1 cellular context compared by ENCODE assay signal in the genomic region with DNA sequence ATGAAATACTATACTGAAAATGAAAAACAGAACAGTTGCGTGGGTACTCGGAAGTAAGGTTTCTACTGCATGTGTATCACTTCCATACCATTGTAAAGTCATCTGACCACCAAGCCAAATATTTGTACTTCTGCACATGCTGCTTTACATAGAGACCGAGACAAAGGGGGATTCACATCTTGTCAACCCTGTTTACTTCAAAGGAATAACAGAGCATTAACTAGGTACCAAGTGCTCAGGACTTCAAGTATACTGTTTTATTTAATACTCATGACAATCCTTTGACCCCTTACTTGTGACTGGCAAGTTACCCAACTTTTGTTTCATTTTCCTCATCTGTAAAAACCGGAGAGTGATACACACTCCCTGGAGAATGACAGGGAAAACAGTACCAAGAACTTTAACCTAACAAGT.
A peak's percentile ranks its signal among the peaks of the same experiment; 100 is the strongest.
TF ChIP-seq lines count a peak whose summit lies in the region.

No MANE protein-coding gene starts in this region.

TF ChIP-seq in HepG2, 621 proteins besides CTCF, POLR2A, EP300 and RAD21 (continued from another document and continues in another):
- TF ChIP-seq, protein P1, sequence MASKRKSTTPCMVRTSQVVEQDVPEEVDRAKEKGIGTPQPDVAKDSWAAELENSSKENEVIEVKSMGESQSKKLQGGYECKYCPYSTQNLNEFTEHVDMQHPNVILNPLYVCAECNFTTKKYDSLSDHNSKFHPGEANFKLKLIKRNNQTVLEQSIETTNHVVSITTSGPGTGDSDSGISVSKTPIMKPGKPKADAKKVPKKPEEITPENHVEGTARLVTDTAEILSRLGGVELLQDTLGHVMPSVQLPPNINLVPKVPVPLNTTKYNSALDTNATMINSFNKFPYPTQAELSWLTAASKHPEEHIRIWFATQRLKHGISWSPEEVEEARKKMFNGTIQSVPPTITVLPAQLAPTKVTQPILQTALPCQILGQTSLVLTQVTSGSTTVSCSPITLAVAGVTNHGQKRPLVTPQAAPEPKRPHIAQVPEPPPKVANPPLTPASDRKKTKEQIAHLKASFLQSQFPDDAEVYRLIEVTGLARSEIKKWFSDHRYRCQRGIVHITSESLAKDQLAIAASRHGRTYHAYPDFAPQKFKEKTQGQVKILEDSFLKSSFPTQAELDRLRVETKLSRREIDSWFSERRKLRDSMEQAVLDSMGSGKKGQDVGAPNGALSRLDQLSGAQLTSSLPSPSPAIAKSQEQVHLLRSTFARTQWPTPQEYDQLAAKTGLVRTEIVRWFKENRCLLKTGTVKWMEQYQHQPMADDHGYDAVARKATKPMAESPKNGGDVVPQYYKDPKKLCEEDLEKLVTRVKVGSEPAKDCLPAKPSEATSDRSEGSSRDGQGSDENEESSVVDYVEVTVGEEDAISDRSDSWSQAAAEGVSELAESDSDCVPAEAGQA (IDR thresholded peaks at IDR 0.05; ENCODE audit: low read depth) = no peak
- TF ChIP-seq, protein P1 (CRISPR knock-in tag; IDR thresholded peaks at IDR 0.05; ENCODE audit: borderline replicate concordance) = no peak
- TF ChIP-seq, protein P2, sequence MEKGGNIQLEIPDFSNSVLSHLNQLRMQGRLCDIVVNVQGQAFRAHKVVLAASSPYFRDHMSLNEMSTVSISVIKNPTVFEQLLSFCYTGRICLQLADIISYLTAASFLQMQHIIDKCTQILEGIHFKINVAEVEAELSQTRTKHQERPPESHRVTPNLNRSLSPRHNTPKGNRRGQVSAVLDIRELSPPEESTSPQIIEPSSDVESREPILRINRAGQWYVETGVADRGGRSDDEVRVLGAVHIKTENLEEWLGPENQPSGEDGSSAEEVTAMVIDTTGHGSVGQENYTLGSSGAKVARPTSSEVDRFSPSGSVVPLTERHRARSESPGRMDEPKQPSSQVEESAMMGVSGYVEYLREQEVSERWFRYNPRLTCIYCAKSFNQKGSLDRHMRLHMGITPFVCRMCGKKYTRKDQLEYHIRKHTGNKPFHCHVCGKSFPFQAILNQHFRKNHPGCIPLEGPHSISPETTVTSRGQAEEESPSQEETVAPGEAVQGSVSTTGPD (CRISPR knock-in tag; IDR thresholded peaks at IDR 0.05) = no peak
- TF ChIP-seq ZNF382 (CRISPR knock-in tag; IDR thresholded peaks at IDR 0.05; ENCODE audit: borderline replicate concordance) (no peak), ZNF580 (CRISPR knock-in tag; IDR thresholded peaks at IDR 0.05; ENCODE audit: borderline replicate concordance, low read depth) (no peak), ZNF468 (CRISPR knock-in tag; IDR thresholded peaks at IDR 0.05) (no peak), NFKBIZ (CRISPR knock-in tag; IDR thresholded peaks at IDR 0.05) (0 out of 2 replicates have a peak, but pooled peaks have one; percentile 42), ATF6 (CRISPR knock-in tag; conservative IDR thresholded peaks at IDR 0.05) (no peak), ZNF780A (CRISPR knock-in tag; IDR thresholded peaks at IDR 0.05) (no peak), GMEB2 (CRISPR knock-in tag; IDR thresholded peaks at IDR 0.05; ENCODE audit: low read depth) (no peak), REL (CRISPR knock-in tag; conservative IDR thresholded peaks at IDR 0.05) (no peak), ZNF276 (CRISPR knock-in tag; IDR thresholded peaks at IDR 0.05; ENCODE audit: low read depth) (no peak), NFIC (IDR thresholded peaks at IDR 0.05; ENCODE audit: low read length) (peak; percentile 57; the same call in 1 of the 2 replicates), ZNF598 (CRISPR knock-in tag; IDR thresholded peaks at IDR 0.05; ENCODE audit: borderline replicate concordance) (no peak), STAT6 (CRISPR knock-in tag; IDR thresholded peaks at IDR 0.05; ENCODE audit: borderline replicate concordance) (no peak), KMT2A (CRISPR knock-in tag; IDR thresholded peaks at IDR 0.05) (peak; percentile 48; the same call in 1 of the 2 replicates), NCOA5 (CRISPR knock-in tag; IDR thresholded peaks at IDR 0.05) (no peak), ZNF414 (CRISPR knock-in tag; IDR thresholded peaks at IDR 0.05) (no peak), ATF2 (CRISPR knock-in tag; IDR thresholded peaks at IDR 0.05) (no peak), ZNF841 (CRISPR knock-in tag; IDR thresholded peaks at IDR 0.05; ENCODE audit: borderline replicate concordance) (no peak), MEIS2 (CRISPR knock-in tag; IDR thresholded peaks at IDR 0.05) (no peak), NONO (IDR thresholded peaks at IDR 0.05) (no peak), NONO (CRISPR knock-in tag; conservative IDR thresholded peaks at IDR 0.05) (no peak), ZNF569 (CRISPR knock-in tag; IDR thresholded peaks at IDR 0.05; ENCODE audit: borderline replicate concordance) (no peak)
- TF ChIP-seq, protein P3, sequence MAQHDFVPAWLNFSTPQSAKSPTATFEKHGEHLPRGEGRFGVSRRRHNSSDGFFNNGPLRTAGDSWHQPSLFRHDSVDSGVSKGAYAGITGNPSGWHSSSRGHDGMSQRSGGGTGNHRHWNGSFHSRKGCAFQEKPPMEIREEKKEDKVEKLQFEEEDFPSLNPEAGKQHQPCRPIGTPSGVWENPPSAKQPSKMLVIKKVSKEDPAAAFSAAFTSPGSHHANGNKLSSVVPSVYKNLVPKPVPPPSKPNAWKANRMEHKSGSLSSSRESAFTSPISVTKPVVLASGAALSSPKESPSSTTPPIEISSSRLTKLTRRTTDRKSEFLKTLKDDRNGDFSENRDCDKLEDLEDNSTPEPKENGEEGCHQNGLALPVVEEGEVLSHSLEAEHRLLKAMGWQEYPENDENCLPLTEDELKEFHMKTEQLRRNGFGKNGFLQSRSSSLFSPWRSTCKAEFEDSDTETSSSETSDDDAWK (CRISPR knock-in tag; IDR thresholded peaks at IDR 0.05) = no peak
- TF ChIP-seq, protein P4, sequence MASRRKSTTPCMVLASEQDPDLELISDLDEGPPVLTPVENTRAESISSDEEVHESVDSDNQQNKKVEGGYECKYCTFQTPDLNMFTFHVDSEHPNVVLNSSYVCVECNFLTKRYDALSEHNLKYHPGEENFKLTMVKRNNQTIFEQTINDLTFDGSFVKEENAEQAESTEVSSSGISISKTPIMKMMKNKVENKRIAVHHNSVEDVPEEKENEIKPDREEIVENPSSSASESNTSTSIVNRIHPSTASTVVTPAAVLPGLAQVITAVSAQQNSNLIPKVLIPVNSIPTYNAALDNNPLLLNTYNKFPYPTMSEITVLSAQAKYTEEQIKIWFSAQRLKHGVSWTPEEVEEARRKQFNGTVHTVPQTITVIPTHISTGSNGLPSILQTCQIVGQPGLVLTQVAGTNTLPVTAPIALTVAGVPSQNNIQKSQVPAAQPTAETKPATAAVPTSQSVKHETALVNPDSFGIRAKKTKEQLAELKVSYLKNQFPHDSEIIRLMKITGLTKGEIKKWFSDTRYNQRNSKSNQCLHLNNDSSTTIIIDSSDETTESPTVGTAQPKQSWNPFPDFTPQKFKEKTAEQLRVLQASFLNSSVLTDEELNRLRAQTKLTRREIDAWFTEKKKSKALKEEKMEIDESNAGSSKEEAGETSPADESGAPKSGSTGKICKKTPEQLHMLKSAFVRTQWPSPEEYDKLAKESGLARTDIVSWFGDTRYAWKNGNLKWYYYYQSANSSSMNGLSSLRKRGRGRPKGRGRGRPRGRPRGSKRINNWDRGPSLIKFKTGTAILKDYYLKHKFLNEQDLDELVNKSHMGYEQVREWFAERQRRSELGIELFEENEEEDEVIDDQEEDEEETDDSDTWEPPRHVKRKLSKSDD (CRISPR knock-in tag; IDR thresholded peaks at IDR 0.05; ENCODE audit: low read depth) = no peak
- TF ChIP-seq, protein P5, sequence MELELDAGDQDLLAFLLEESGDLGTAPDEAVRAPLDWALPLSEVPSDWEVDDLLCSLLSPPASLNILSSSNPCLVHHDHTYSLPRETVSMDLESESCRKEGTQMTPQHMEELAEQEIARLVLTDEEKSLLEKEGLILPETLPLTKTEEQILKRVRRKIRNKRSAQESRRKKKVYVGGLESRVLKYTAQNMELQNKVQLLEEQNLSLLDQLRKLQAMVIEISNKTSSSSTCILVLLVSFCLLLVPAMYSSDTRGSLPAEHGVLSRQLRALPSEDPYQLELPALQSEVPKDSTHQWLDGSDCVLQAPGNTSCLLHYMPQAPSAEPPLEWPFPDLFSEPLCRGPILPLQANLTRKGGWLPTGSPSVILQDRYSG (CRISPR knock-in tag; IDR thresholded peaks at IDR 0.05) = no peak
